ENCODE assay signal across 25 cellular contexts in genomic region chr18:36181898-36182506, GRCh38. TPM values are rescaled to one million over a fixed set of nuclear protein-coding genes. Genes with fewer than 3 reads are reported as not detected.
"Had no signal": no experiment of that assay in that cellular context is flagged by ENCODE, and none has a peak within 500 bp of the region (broad histone marks: within the 10 kb centered on the region; RNA-seq: fewer than 3 reads in every experiment).

No MANE protein-coding gene starts in this region.

- DNase-seq: activated CD4-positive, alpha-beta T cell treated with anti-CD3 and anti-CD28 coated beads, Interleukin-2, amount 10 ng/mL, durations not matched to agents 7 days and 5 days; activated CD8-positive, alpha-beta T cell treated with anti-CD3 and anti-CD28 coated beads, Interleukin-2, amount 10 ng/mL, durations not matched to agents 7 days and 5 days; activated naive CD4-positive, alpha-beta T cell treated with anti-CD3 and anti-CD28 coated beads for 36 hours; activated T-cell treated with anti-CD3 and anti-CD28 coated beads, Interleukin-2, amount 50 U/mL, for 24 hours; anterior cingulate cortex; central memory CD4-positive, alpha-beta T cell; effector CD4-positive, alpha-beta T cell; esophagus squamous epithelium; foreskin fibroblast; hypothalamus; mucosa of descending colon; naive B cell; right cardiac atrium; SK-N-SH; stimulated activated CD4-positive, alpha-beta T cell treated with anti-CD3 and anti-CD28 coated beads, Interleukin-15, amount 100 ng/mL, for 24 hours; stimulated activated CD4-positive, alpha-beta T cell treated with anti-CD3 and anti-CD28 coated beads, Interleukin-2, amount 100 ng/mL, for 48 hours; stomach had no signal

- ATAC-seq: activated CD4-positive, CD25-positive, alpha-beta regulatory T cell treated with anti-CD3 and anti-CD28 coated beads, Interleukin-2, amount 50 U/mL, for 24 hours; activated CD8-positive, alpha-beta T cell treated with anti-CD3 and anti-CD28 coated beads, Interleukin-2, amount 10 ng/mL, durations not matched to agents 7 days and 5 days; mucosa of descending colon had no signal

- H3K36me3 ChIP-seq: neural progenitor cell, prostate gland had no signal

- H3K9ac ChIP-seq: neural progenitor cell, SK-N-SH had no signal

- H3K9me3 ChIP-seq: esophagus squamous epithelium, mucosa of descending colon, prostate gland, SK-N-SH, stomach had no signal

- H3K4me2 ChIP-seq: neural progenitor cell, SK-N-SH had no signal

- H2AFZ ChIP-seq: neural progenitor cell had no signal

- H3K9me3 Mint-ChIP-seq: activated CD4-positive, alpha-beta T cell treated with anti-CD3 and anti-CD28 coated beads, Interleukin-2, amount 10 ng/mL, durations not matched to agents 7 days and 5 days; activated naive CD4-positive, alpha-beta T cell treated with anti-CD3 and anti-CD28 coated beads for 36 hours; activated T-cell treated with anti-CD3 and anti-CD28 coated beads, Interleukin-2, amount 50 U/mL, for 24 hours; brain; naive B cell; neural progenitor cell; T-helper 2 cell treated with Interferon-gamma antibody and Interleukin-4, amounts not matched to agents 5 μg/mL and 100 μg/mL, for 36 hours; type B pancreatic cell had no signal

- H3K4me3 ChIP-seq: coronary artery, esophagus squamous epithelium, mucosa of descending colon, neural progenitor cell, prostate gland, skin epidermis, stomach had no signal

- H3K27ac Mint-ChIP-seq: activated CD4-positive, alpha-beta T cell treated with anti-CD3 and anti-CD28 coated beads, Interleukin-2, amount 10 ng/mL, durations not matched to agents 7 days and 5 days; activated CD8-positive, alpha-beta T cell treated with anti-CD3 and anti-CD28 coated beads, Interleukin-2, amount 10 ng/mL, durations not matched to agents 7 days and 5 days; activated naive CD4-positive, alpha-beta T cell treated with anti-CD3 and anti-CD28 coated beads for 36 hours; activated T-cell treated with anti-CD3 and anti-CD28 coated beads, Interleukin-2, amount 50 U/mL, for 24 hours; neural progenitor cell; T-helper 2 cell treated with Interferon-gamma antibody and Interleukin-4, amounts not matched to agents 5 μg/mL and 100 μg/mL, for 36 hours; type B pancreatic cell had no signal

- H3K27ac ChIP-seq: coronary artery, esophagus squamous epithelium, neural progenitor cell, prostate gland, skin epidermis had no signal

- H3K4me1 ChIP-seq: neural progenitor cell, prostate gland had no signal

- H3K4me3 Mint-ChIP-seq: activated CD4-positive, alpha-beta T cell treated with anti-CD3 and anti-CD28 coated beads, Interleukin-2, amount 10 ng/mL, durations not matched to agents 7 days and 5 days; activated CD8-positive, alpha-beta T cell treated with anti-CD3 and anti-CD28 coated beads, Interleukin-2, amount 10 ng/mL, durations not matched to agents 7 days and 5 days; activated naive CD4-positive, alpha-beta T cell treated with anti-CD3 and anti-CD28 coated beads for 36 hours; activated T-cell treated with anti-CD3 and anti-CD28 coated beads, Interleukin-2, amount 50 U/mL, for 24 hours; brain; naive B cell; neural progenitor cell; T-helper 2 cell treated with Interferon-gamma antibody and Interleukin-4, amounts not matched to agents 5 μg/mL and 100 μg/mL, for 36 hours; type B pancreatic cell had no signal

RNA-seq across cellular contexts. Expression of gene MOCOS, which starts 5.3 kb away (rescaled TPM):
- total RNA-seq: activated naive CD4-positive, alpha-beta T cell treated with anti-CD3 and anti-CD28 coated beads for 36 hours had no signal
